In genomic region chr2:67337903-67338302, GRCh38 we compare ENCODE assay signal across 2 cellular contexts.
TF ChIP-seq lines count a peak whose summit lies in the region.

No MANE protein-coding gene starts in this region.

TF ChIP-seq in HepG2, 621 proteins besides CTCF, POLR2A, EP300 and RAD21:
- TF ChIP-seq STAT5B (CRISPR knock-in tag; IDR thresholded peaks at IDR 0.05) (no peak), GTF3A (CRISPR knock-in tag; conservative IDR thresholded peaks at IDR 0.05) (no peak), GATAD2A (CRISPR knock-in tag; IDR thresholded peaks at IDR 0.05) (no peak), SAP130 (CRISPR knock-in tag; IDR thresholded peaks at IDR 0.05; ENCODE audit: low read depth) (no peak), SIN3B (IDR thresholded peaks at IDR 0.05; ENCODE audit: low read length) (no peak), ZNF883 (CRISPR knock-in tag; IDR thresholded peaks at IDR 0.05; ENCODE audit: not compliant biosample characterization) (no peak), ZNF260 (CRISPR knock-in tag; IDR thresholded peaks at IDR 0.05; ENCODE audit: borderline replicate concordance, low read depth) (no peak), ZSCAN5A (CRISPR knock-in tag; IDR thresholded peaks at IDR 0.05; ENCODE audit: borderline replicate concordance) (no peak), ZSCAN21 (CRISPR knock-in tag; IDR thresholded peaks at IDR 0.05; ENCODE audit: borderline replicate concordance) (no peak), ZNF761 (CRISPR knock-in tag; conservative IDR thresholded peaks at IDR 0.05) (no peak), PTBP1 (IDR thresholded peaks at IDR 0.05; ENCODE audit: low read depth, low read length, poor library complexity, severe bottlenecking) (no peak), NR2F6 (IDR thresholded peaks at IDR 0.05) (no peak), NR2F6 (CRISPR knock-in tag; IDR thresholded peaks at IDR 0.05) (no peak), NFE2L1 (CRISPR knock-in tag; IDR thresholded peaks at IDR 0.05; ENCODE audit: borderline replicate concordance) (no peak), ZNF337 (CRISPR knock-in tag; IDR thresholded peaks at IDR 0.05; ENCODE audit: borderline replicate concordance, low read depth) (no peak)

TF ChIP-seq in H1, 55 proteins besides CTCF, POLR2A, EP300 and RAD21:
- TF ChIP-seq POLR2AphosphoS5 (IDR thresholded peaks at IDR 0.05; ENCODE audit: low read depth, low read length) (peak; percentile 85; the same call in 1 of the 2 replicates), POU5F1 (IDR thresholded peaks at IDR 0.05; ENCODE audit: low read depth, low read length) (no peak)
